20 cellular contexts compared by ENCODE assay signal in the genomic region with DNA sequence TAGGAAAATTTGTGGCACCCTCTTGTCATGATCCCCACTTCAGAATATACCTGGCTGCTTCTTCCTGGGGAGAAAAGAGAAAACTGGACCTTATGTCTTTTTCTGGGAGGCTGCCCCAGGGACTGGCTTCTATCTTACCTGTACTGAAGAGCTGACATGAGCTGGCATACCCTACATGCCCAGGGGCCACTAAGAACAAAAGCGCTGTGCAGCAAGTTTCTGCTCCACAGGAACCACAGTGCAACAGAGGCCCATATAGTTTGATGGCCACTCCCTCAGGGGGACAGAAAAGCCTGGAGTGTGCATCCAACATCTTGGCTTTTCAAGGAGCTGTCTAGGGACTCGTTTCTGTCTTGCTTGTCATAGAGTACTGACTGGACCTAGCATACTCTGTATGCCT.
DNase-seq lines count a peak whose midpoint lies in the region; ATAC-seq and TF ChIP-seq lines count a peak whose summit lies in the region.
"Had no signal": no experiment of that assay in that cellular context is flagged by ENCODE, and none has a peak within 500 bp of the region (broad histone marks: within the 10 kb centered on the region; RNA-seq: fewer than 3 reads in every experiment).

No MANE protein-coding gene starts in this region.

- no peaks in the 10 kb centered on the region for H3K36me3 ChIP-seq in gastroesophageal sphincter
- H3K36me3 ChIP-seq: BE2C had no signal

- H3K4me3 ChIP-seq in gastroesophageal sphincter: no peak overlapping the region
- H3K4me3 ChIP-seq: BLaER1, GM12878 had no signal

- H3K4me1 Mint-ChIP-seq in T-helper 17 cell (no peaks in the 10 kb centered on the region), neural crest cell (no peaks in the 10 kb centered on the region)
- H3K4me1 Mint-ChIP-seq: CD14-positive monocyte; CD4-positive, alpha-beta memory T cell; CD4-positive, CD25-positive, alpha-beta regulatory T cell; CD8-positive, alpha-beta memory T cell had no signal

- 80 to 100% methylated on average over 1 of the region's 2 CpGs for WGBS in gastroesophageal sphincter (ENCODE audit: low coverage in 1 of 2), 2 donors

- TF ChIP-seq CTCF in neural crest cell (conservative IDR thresholded peaks at IDR 0.05): no peak
- no peak for TF ChIP-seq CTCF in gastroesophageal sphincter (IDR thresholded peaks at IDR 0.05)

- no peak overlapping the region for H3K4me3 Mint-ChIP-seq in T-helper 17 cell
- no peak overlapping the region for H3K4me3 Mint-ChIP-seq in neural crest cell
- H3K4me3 Mint-ChIP-seq: CD14-positive monocyte; CD4-positive, alpha-beta memory T cell; CD4-positive, CD25-positive, alpha-beta regulatory T cell; CD8-positive, alpha-beta memory T cell had no signal

- H3K9me3 ChIP-seq in T-helper 17 cell (ENCODE audit: control insufficient read depth, low read length, poor library complexity, severe bottlenecking) (no peaks in the 10 kb centered on the region), gastroesophageal sphincter (no peaks in the 10 kb centered on the region)
- H3K9me3 ChIP-seq: BE2C, BLaER1 had no signal

- H3K27me3 Mint-ChIP-seq in T-helper 17 cell (no peaks in the 10 kb centered on the region), neural crest cell (ENCODE audit: low read depth) (no peaks in the 10 kb centered on the region)
- H3K27me3 Mint-ChIP-seq: CD4-positive, alpha-beta memory T cell; CD4-positive, CD25-positive, alpha-beta regulatory T cell; CD8-positive, alpha-beta memory T cell had no signal

- no peaks in the 10 kb centered on the region for H3K9me3 Mint-ChIP-seq in neural crest cell

- ATAC-seq in T-helper 17 cell: no peak
- no peak for ATAC-seq in GM18498 (IDR thresholded peaks at IDR 0.05; ENCODE audit: unreplicated experiment)
- ATAC-seq in gastroesophageal sphincter: no peak
- ATAC-seq in GM18520 (IDR thresholded peaks at IDR 0.05; ENCODE audit: unreplicated experiment): no peak
- ATAC-seq: GM12878 had no signal

- TF ChIP-seq EP300 in gastroesophageal sphincter (IDR thresholded peaks at IDR 0.05): no peak

- H3K4me1 ChIP-seq in gastroesophageal sphincter: no peaks in the 10 kb centered on the region
- H3K4me1 ChIP-seq: BE2C, BLaER1 had no signal

- H3K27ac Mint-ChIP-seq in T-helper 17 cell: peak overlapping the region; percentile 37
- peak overlapping the region; percentile 43 for H3K27ac Mint-ChIP-seq in neural crest cell (ENCODE audit: unreplicated experiment)
- H3K27ac Mint-ChIP-seq: CD4-positive, alpha-beta memory T cell; CD4-positive, CD25-positive, alpha-beta regulatory T cell had no signal

- H3K36me3 Mint-ChIP-seq in T-helper 17 cell (ENCODE audit: low read depth) (no peaks in the 10 kb centered on the region), neural crest cell (ENCODE audit: low read depth) (peaks cover 32% of the 10 kb centered on the region)

- no peak overlapping the region for H3K27ac ChIP-seq in gastroesophageal sphincter
- H3K27ac ChIP-seq: BLaER1 had no signal

- no peaks in the 10 kb centered on the region for H3K27me3 ChIP-seq in gastroesophageal sphincter
- H3K27me3 ChIP-seq: BE2C, BLaER1 had no signal

- no peak for TF ChIP-seq POLR2A in gastroesophageal sphincter (IDR thresholded peaks at IDR 0.05)

- peak; percentile 18 for DNase-seq in D341Med (ENCODE audit: low spot score)
- DNase-seq in ELF-1 (ENCODE audit: low read depth, low spot score): peak; percentile 51
- no peak for DNase-seq in T-helper 17 cell
- no peak for DNase-seq in neural crest cell (ENCODE audit: low read depth, low spot score)
- DNase-seq: 8988T; ACHN; BE2C; C1 segment of cervical spinal cord; CD4-positive, alpha-beta memory T cell; CD4-positive, CD25-positive, alpha-beta regulatory T cell; CD8-positive, alpha-beta memory T cell; COR-L47; DMS79 treated with DMSO at 0.1 percent for 48 hours; GDM1 had no signal

Comparison
In these comparisons a context has a peak if more than half of its experiments do, and no peak if none do; other contexts are left out.
1. DNase-seq: peak in D341Med (single experiment) and ELF-1 (single experiment); none in T-helper 17 cell (0 of 3) and neural crest cell (single experiment).